Comparison of ENCODE assay signal across 10 cellular contexts in genomic region chr6:101397199-101397598, GRCh38. TPM values are rescaled to one million over a fixed set of nuclear protein-coding genes. Genes with fewer than 3 reads are reported as not detected.
DNase-seq lines count a peak whose midpoint lies in the region; ATAC-seq and TF ChIP-seq lines count a peak whose summit lies in the region.
"Had no signal": no experiment of that assay in that cellular context is flagged by ENCODE, and none has a peak within 500 bp of the region (broad histone marks: within the 10 kb centered on the region; RNA-seq: fewer than 3 reads in every experiment).

No MANE protein-coding gene starts in this region.

- BruUV-seq in PC-9 (replicated peaks; lab: Mats Ljungman, UMichigan) = no TSS peak

- TF ChIP-seq CTCF in LNCaP clone FGC (IDR thresholded peaks at IDR 0.05; ENCODE audit: control insufficient read depth, extremely low read depth, insufficient read depth) = peak; percentile 31; the same call in 1 of the 2 replicates
- peak; percentile 47 for TF ChIP-seq CTCF in PC-9 (conservative IDR thresholded peaks at IDR 0.05)
- TF ChIP-seq CTCF in foreskin keratinocyte (conservative IDR thresholded peaks at IDR 0.05) = peak; percentile 55
- no peak for TF ChIP-seq CTCF in stomach (IDR thresholded peaks at IDR 0.05)
- TF ChIP-seq CTCF in omental fat pad (IDR thresholded peaks at IDR 0.05) = no peak

- DNase-seq in DMS153 (lab: John Stamatoyannopoulos, UW) (peak; percentile 39), LNCaP clone FGC (ENCODE audit: low read depth) (peak; percentile 54), PC-9 (no peak), foreskin keratinocyte (no peak), T-helper 17 cell (no peak), stomach (no peak), omental fat pad (ENCODE audit: low spot score) (no peak), occipital lobe (lab: John Stamatoyannopoulos, UW) (no peak)

- H3K27ac ChIP-seq in PC-9 (no peak overlapping the region), foreskin keratinocyte (no peak overlapping the region), stomach (no peak overlapping the region)
- H3K27ac ChIP-seq: thoracic aorta had no signal

- H3K4me3 ChIP-seq in LNCaP clone FGC (ENCODE audit: low read depth, low read length) (no peak overlapping the region), PC-9 (no peak overlapping the region), stomach (no peak overlapping the region)
- H3K4me3 ChIP-seq: thoracic aorta had no signal

- ATAC-seq in foreskin keratinocyte = no peak
- no peak for ATAC-seq in T-helper 17 cell
- ATAC-seq in omental fat pad (ENCODE audit: low FRiP score) = no peak

- TF ChIP-seq POLR2A in stomach (IDR thresholded peaks at IDR 0.05) = no peak

- no peaks in the 10 kb centered on the region for H3K79me2 ChIP-seq in PC-9 (ENCODE audit: low read depth)

- no peak overlapping the region for H3K27ac Mint-ChIP-seq in T-helper 17 cell

- H3K27me3 Mint-ChIP-seq in T-helper 17 cell = peaks cover 48% of the 10 kb centered on the region

- no peaks in the 10 kb centered on the region for H3K36me3 ChIP-seq in PC-9 (ENCODE audit: low read depth)
- no peaks in the 10 kb centered on the region for H3K36me3 ChIP-seq in stomach
- H3K36me3 ChIP-seq: thoracic aorta had no signal

- WGBS in stomach, 5 donors = 6 to 18% (median 9%) methylated on average over 4 of the region's 4 CpGs

- POLR2A ChIA-PET in PC-9 (lab: Charles Lee; ENCODE audit: unreplicated experiment) = no interaction called here

- no peak overlapping the region for H3K4me2 ChIP-seq in PC-9

- H3K4me3 Mint-ChIP-seq in T-helper 17 cell = no peak overlapping the region

- no peaks in the 10 kb centered on the region for H4K20me1 ChIP-seq in PC-9 (ENCODE audit: insufficient read depth)

- H3K27me3 ChIP-seq in PC-9 (ENCODE audit: insufficient read depth, low read depth) (peaks cover 26% of the 10 kb centered on the region), foreskin keratinocyte (peaks cover 79% of the 10 kb centered on the region), stomach (peaks cover 14 to 86% (median 56%) of the 10 kb centered on the region in 3 donors)

- CTCF ChIA-PET in PC-9 (lab: Charles Lee) = no interaction called here

- intact Hi-C loops in PC-9 (cut with micrococcal nuclease; ENCODE audit: unreplicated experiment) = no loop called here
- intact Hi-C loops in stomach (cut with DNase I; ENCODE audit: low total_unique reads) = no loop called here

- H3K9me3 ChIP-seq in PC-9 (ENCODE audit: insufficient read depth, low read depth) = no peaks in the 10 kb centered on the region
- H3K9me3 ChIP-seq in T-helper 17 cell (ENCODE audit: control insufficient read depth, low read length, poor library complexity, severe bottlenecking) = no peaks in the 10 kb centered on the region
- peaks cover 0 to 4% (median 4%) of the 10 kb centered on the region in 4 donors for H3K9me3 ChIP-seq in stomach
- H3K9me3 ChIP-seq: thoracic aorta had no signal

- H3K4me1 Mint-ChIP-seq in T-helper 17 cell = no peaks in the 10 kb centered on the region

- no peaks in the 10 kb centered on the region for H3F3A ChIP-seq in PC-9 (ENCODE audit: insufficient read depth, low read depth)

- no peak for TF ChIP-seq EP300 in stomach (IDR thresholded peaks at IDR 0.05)

- H3K36me3 Mint-ChIP-seq in T-helper 17 cell (ENCODE audit: low read depth) = peaks cover 2% of the 10 kb centered on the region

- H3K9me2 ChIP-seq in PC-9 (ENCODE audit: insufficient read depth) = no peaks in the 10 kb centered on the region

- H2AFZ ChIP-seq in PC-9 = no peak overlapping the region

- H3K4me1 ChIP-seq in PC-9 (replicated peaks; ENCODE audit: insufficient read depth) = 0 out of 2 replicates have a peak, but pooled peaks cover 14% of the 10 kb centered on the region
- H3K4me1 ChIP-seq in foreskin keratinocyte = no peaks in the 10 kb centered on the region
- H3K4me1 ChIP-seq in stomach = peaks cover 7 to 29% (median 19%) of the 10 kb centered on the region in 4 donors

RNA-seq across cellular contexts. Expression of gene GRIK2, which starts 3.7 kb away (rescaled TPM):
- total RNA-seq in PC-9 (2021) (0.43 and 0.61 TPM in 2 replicates), foreskin keratinocyte (not detected in 2 replicates), T-helper 17 cell (not detected), stomach (1 to 10 TPM in 1 of 5 donors, under 1 TPM in 2, not detected in 2; 0.45 to 7.7 (median 0.72) TPM), omental fat pad (1 to 10 TPM in 3 of 4 donors, under 1 TPM in 1; 0.47 to 7.8 (median 1.7) TPM), occipital lobe (82.7 TPM)
- polyA plus RNA-seq in foreskin keratinocyte (not detected in 2 replicates), stomach (under 1 TPM in 2 of 3 donors, not detected in 1; 0.06 to 0.50 TPM)
- total RNA-seq: T-helper 1 cell treated with Interleukin-12 subunit alpha and Interleukin-12 subunit beta and Interleukin-4 antibody, amounts not matched to agents 30 ng/mL and 1 ng/mL, for 36 hours had no signal

Comparison
In these comparisons a context has a peak if more than half of its experiments do, and no peak if none do; other contexts are left out.
1. DNase-seq: peak in DMS153 (single experiment) and LNCaP clone FGC (single experiment); none in PC-9 (0 of 2), foreskin keratinocyte (0 of 2), T-helper 17 cell (0 of 3), stomach (single experiment), omental fat pad (single experiment) and occipital lobe (single experiment).
2. CTCF ChIP-seq: peak in LNCaP clone FGC (single experiment), PC-9 (single experiment) and foreskin keratinocyte (single experiment); none in stomach (0 of 7) and omental fat pad (0 of 3).